Comparison of ENCODE assay signal across 21 cellular contexts in the genomic region with DNA sequence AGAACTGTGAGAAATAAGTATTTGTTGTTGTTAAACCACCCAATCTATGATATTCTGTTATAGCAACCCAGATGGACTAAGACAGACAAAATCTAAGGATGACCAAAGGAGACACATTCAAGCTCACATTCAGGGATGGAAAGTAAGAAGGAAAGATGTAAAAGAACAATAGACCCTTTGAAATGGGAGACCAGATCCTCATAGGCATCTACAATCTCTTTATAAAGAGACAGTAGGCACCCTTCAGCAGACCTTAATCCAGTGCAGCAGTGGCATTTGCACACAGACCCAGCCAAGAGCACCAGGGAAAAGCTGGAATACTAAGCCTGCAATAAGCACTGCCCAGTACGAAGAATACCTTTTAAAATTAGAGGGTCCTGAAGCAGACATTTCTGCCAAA.
DNase-seq lines count a peak whose midpoint lies in the region; ATAC-seq and TF ChIP-seq lines count a peak whose summit lies in the region.
"Had no signal": no experiment of that assay in that cellular context is flagged by ENCODE, and none has a peak within 500 bp of the region (broad histone marks: within the 10 kb centered on the region; RNA-seq: fewer than 3 reads in every experiment).

No MANE protein-coding gene starts in this region.

- no peak overlapping the region for H3K18ac ChIP-seq in neuronal stem cell (ENCODE audit: low read length)

- H3K36me3 ChIP-seq in neuronal stem cell (replicated peaks in 1 of 2; ENCODE audit: control insufficient read depth in 2 of 2, insufficient read depth in 2 of 2, low read length in 2 of 2) (no peaks in the 10 kb centered on the region), lower lobe of right lung (no peaks in the 10 kb centered on the region)
- H3K36me3 ChIP-seq: BLaER1 treated with 17β-estradiol and CSF1 and Interleukin-3, amounts not matched to agents 10 nM and 100 nM had no signal

- no peak overlapping the region for H2BK120ac ChIP-seq in neuronal stem cell (ENCODE audit: low read depth, low read length)

- H3K9me3 ChIP-seq in neuronal stem cell (replicated peaks in 1 of 2; ENCODE audit: control insufficient read depth in 2 of 2, insufficient read depth in 1 of 2, low read depth in 1 of 2, low read length in 2 of 2) (no peaks in the 10 kb centered on the region), lower lobe of right lung (no peaks in the 10 kb centered on the region)

- no peak overlapping the region for H2AK5ac ChIP-seq in neuronal stem cell (ENCODE audit: low read depth, low read length)

- WGBS in neuronal stem cell (ENCODE audit: extremely low coverage in 2 of 2, insufficient read length in 2 of 2, insufficient replicate concordance in 1 of 2), 2 donors = no CpG with 5 or more reads among the region's 1 CpG

- TF ChIP-seq CTCF in lower lobe of right lung (IDR thresholded peaks at IDR 0.05) = no peak

- H3K9ac ChIP-seq in neuronal stem cell (ENCODE audit: low read depth, low read length, poor library complexity) = peak overlapping the region; percentile 17
- H3K9ac ChIP-seq: BLaER1 treated with 17β-estradiol and CSF1 and Interleukin-3, amounts not matched to agents 10 nM and 100 nM had no signal

- ATAC-seq in lower lobe of right lung = no peak
- ATAC-seq in SK-N-SH treated with all-trans-retinoic acid at 6 μM for 48 hours = no peak
- ATAC-seq: CD8-positive, alpha-beta T cell; GM12878 had no signal

- H3K79me1 ChIP-seq in neuronal stem cell (ENCODE audit: low read depth, low read length) = no peaks in the 10 kb centered on the region

- H3K23ac ChIP-seq in neuronal stem cell (ENCODE audit: low read depth, low read length, poor library complexity) = no peak overlapping the region

- H2BK12ac ChIP-seq in neuronal stem cell (ENCODE audit: low read length) = no peak overlapping the region

- no peak overlapping the region for H3K4me2 ChIP-seq in neuronal stem cell (ENCODE audit: insufficient read depth, low read length, poor library complexity, severe bottlenecking)

- H2BK5ac ChIP-seq in neuronal stem cell (ENCODE audit: low read length) = no peak overlapping the region

- intact Hi-C loops in lower lobe of right lung (cut with DNase I) = no loop called here

- H3K14ac ChIP-seq in neuronal stem cell (ENCODE audit: low read length) = no peak overlapping the region

- H2BK15ac ChIP-seq in neuronal stem cell (ENCODE audit: low read length) = no peak overlapping the region

- no peak overlapping the region for H3K4me3 ChIP-seq in neuronal stem cell (ENCODE audit: low read length in 2 of 2)
- H3K4me3 ChIP-seq in lower lobe of right lung = no peak overlapping the region
- H3K4me3 ChIP-seq: BLaER1 treated with 17β-estradiol and CSF1 and Interleukin-3, amounts not matched to agents 10 nM and 100 nM; GM12878 had no signal

- in situ Hi-C loops in SK-MEL-5 (cut with HindIII; ENCODE audit: low pct_unique_long_range_greater_than_20kb, low sequenced_read_pairs) = no loop called here

- H3K27me3 ChIP-seq in neuronal stem cell (ENCODE audit: control insufficient read depth in 3 of 3, insufficient read depth in 3 of 3, low read depth in 1 of 3, low read length in 3 of 3) (no peaks in the 10 kb centered on the region), lower lobe of right lung (ENCODE audit: low read depth) (no peaks in the 10 kb centered on the region)
- H3K27me3 ChIP-seq: BLaER1 treated with 17β-estradiol and CSF1 and Interleukin-3, amounts not matched to agents 10 nM and 100 nM had no signal

- no peak overlapping the region for H4K8ac ChIP-seq in neuronal stem cell (ENCODE audit: low read depth, low read length)

- no peaks in the 10 kb centered on the region for H3K4me1 ChIP-seq in neuronal stem cell (ENCODE audit: control insufficient read depth in 2 of 2, insufficient read depth in 1 of 2, low read depth in 1 of 2, low read length in 2 of 2)
- no peaks in the 10 kb centered on the region for H3K4me1 ChIP-seq in lower lobe of right lung

- H2AFZ ChIP-seq in neuronal stem cell (ENCODE audit: low read length) = no peak overlapping the region

- peak; percentile 81 for DNase-seq in SK-MEL-5 (ENCODE audit: low read depth, low spot score)
- DNase-seq in neuronal stem cell (ENCODE audit: low spot score) = no peak
- no peak for DNase-seq in AG08395 (ENCODE audit: low spot score)
- DNase-seq in lower lobe of right lung = no peak
- DNase-seq: 8988T; ACHN; AML-193; CD4-positive, alpha-beta T cell; CD8-positive, alpha-beta T cell; COR-L47; DMS 273 treated with DMSO at 0.1 percent for 48 hours; DMS153; DMS53; DMS79; DND-41; EL; GDM1 had no signal

- no peak overlapping the region for H3K4ac ChIP-seq in neuronal stem cell (ENCODE audit: low read length)

- no peak overlapping the region for H4K91ac ChIP-seq in neuronal stem cell (ENCODE audit: low read depth, low read length, poor library complexity)

- H3K27ac ChIP-seq in neuronal stem cell (replicated peaks; ENCODE audit: low read length) = no peak overlapping the region
- H3K27ac ChIP-seq in lower lobe of right lung = no peak overlapping the region
- H3K27ac ChIP-seq: BLaER1 treated with 17β-estradiol and CSF1 and Interleukin-3, amounts not matched to agents 10 nM and 100 nM; C4-2B had no signal

TF ChIP-seq in SK-N-SH treated with all-trans-retinoic acid at 6 μM for 48 hours, 23 proteins besides CTCF, POLR2A, EP300 and RAD21 (continues in another document):
- TF ChIP-seq, protein P1, sequence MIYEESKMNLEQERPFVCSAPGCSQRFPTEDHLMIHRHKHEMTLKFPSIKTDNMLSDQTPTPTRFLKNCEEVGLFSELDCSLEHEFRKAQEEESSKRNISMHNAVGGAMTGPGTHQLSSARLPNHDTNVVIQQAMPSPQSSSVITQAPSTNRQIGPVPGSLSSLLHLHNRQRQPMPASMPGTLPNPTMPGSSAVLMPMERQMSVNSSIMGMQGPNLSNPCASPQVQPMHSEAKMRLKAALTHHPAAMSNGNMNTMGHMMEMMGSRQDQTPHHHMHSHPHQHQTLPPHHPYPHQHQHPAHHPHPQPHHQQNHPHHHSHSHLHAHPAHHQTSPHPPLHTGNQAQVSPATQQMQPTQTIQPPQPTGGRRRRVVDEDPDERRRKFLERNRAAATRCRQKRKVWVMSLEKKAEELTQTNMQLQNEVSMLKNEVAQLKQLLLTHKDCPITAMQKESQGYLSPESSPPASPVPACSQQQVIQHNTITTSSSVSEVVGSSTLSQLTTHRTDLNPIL (CRISPR knock-in tag; IDR thresholded peaks at IDR 0.05; ENCODE audit: low read depth) = no peak
- TF ChIP-seq GLIS3 (CRISPR knock-in tag; IDR thresholded peaks at IDR 0.05) (no peak), ZFP30 (CRISPR knock-in tag; IDR thresholded peaks at IDR 0.05) (no peak), TOX (CRISPR knock-in tag; IDR thresholded peaks at IDR 0.05; ENCODE audit: borderline replicate concordance) (no peak), SNAI2 (CRISPR knock-in tag; IDR thresholded peaks at IDR 0.05) (no peak), ISL1 (CRISPR knock-in tag; IDR thresholded peaks at IDR 0.05) (no peak), TCF4 (CRISPR knock-in tag; IDR thresholded peaks at IDR 0.05; ENCODE audit: borderline replicate concordance) (no peak), ZNF565 (CRISPR knock-in tag; conservative IDR thresholded peaks at IDR 0.05; ENCODE audit: low read depth) (no peak), ZFP3 (CRISPR knock-in tag; IDR thresholded peaks at IDR 0.05) (no peak), BACH2 (CRISPR knock-in tag; IDR thresholded peaks at IDR 0.05; ENCODE audit: borderline replicate concordance) (no peak), ESRRG (CRISPR knock-in tag; IDR thresholded peaks at IDR 0.05) (no peak)
- TF ChIP-seq, protein P2, sequence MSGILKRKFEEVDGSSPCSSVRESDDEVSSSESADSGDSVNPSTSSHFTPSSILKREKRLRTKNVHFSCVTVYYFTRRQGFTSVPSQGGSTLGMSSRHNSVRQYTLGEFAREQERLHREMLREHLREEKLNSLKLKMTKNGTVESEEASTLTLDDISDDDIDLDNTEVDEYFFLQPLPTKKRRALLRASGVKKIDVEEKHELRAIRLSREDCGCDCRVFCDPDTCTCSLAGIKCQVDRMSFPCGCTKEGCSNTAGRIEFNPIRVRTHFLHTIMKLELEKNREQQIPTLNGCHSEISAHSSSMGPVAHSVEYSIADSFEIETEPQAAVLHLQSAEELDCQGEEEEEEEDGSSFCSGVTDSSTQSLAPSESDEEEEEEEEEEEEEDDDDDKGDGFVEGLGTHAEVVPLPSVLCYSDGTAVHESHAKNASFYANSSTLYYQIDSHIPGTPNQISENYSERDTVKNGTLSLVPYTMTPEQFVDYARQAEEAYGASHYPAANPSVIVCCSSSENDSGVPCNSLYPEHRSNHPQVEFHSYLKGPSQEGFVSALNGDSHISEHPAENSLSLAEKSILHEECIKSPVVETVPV (CRISPR knock-in tag; IDR thresholded peaks at IDR 0.05) = no peak
- TF ChIP-seq, protein P3, sequence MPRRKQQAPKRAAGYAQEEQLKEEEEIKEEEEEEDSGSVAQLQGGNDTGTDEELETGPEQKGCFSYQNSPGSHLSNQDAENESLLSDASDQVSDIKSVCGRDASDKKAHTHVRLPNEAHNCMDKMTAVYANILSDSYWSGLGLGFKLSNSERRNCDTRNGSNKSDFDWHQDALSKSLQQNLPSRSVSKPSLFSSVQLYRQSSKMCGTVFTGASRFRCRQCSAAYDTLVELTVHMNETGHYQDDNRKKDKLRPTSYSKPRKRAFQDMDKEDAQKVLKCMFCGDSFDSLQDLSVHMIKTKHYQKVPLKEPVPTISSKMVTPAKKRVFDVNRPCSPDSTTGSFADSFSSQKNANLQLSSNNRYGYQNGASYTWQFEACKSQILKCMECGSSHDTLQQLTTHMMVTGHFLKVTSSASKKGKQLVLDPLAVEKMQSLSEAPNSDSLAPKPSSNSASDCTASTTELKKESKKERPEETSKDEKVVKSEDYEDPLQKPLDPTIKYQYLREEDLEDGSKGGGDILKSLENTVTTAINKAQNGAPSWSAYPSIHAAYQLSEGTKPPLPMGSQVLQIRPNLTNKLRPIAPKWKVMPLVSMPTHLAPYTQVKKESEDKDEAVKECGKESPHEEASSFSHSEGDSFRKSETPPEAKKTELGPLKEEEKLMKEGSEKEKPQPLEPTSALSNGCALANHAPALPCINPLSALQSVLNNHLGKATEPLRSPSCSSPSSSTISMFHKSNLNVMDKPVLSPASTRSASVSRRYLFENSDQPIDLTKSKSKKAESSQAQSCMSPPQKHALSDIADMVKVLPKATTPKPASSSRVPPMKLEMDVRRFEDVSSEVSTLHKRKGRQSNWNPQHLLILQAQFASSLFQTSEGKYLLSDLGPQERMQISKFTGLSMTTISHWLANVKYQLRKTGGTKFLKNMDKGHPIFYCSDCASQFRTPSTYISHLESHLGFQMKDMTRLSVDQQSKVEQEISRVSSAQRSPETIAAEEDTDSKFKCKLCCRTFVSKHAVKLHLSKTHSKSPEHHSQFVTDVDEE (CRISPR knock-in tag; IDR thresholded peaks at IDR 0.05) = no peak
